8 cellular contexts compared by ENCODE assay signal in genomic region chr7:73565675-73566342, GRCh38. TPM values are rescaled to one million over a fixed set of nuclear protein-coding genes. Genes with fewer than 3 reads are reported as not detected.
DNase-seq lines count a peak whose midpoint lies in the region; TF ChIP-seq lines count a peak whose summit lies in the region.

No MANE protein-coding gene starts in this region.

- H3K36me3 Mint-ChIP-seq in CD4-positive, alpha-beta memory T cell = peaks cover 14 to 15% of the 10 kb centered on the region in 2 donors

- no peak for DNase-seq in CD4-positive, alpha-beta memory T cell
- DNase-seq in M059J (ENCODE audit: low read depth) = peak; percentile 24
- no peak for DNase-seq in adipocyte (ENCODE audit: low read depth)
- no peak for DNase-seq in amniotic stem cell (lab: John Stamatoyannopoulos, UW)
- no peak for DNase-seq in GDM1 (lab: John Stamatoyannopoulos, UW)
- DNase-seq in GM13977 (ENCODE audit: low spot score) = no peak
- no peak for DNase-seq in posterior cingulate gyrus

- H3K9me3 ChIP-seq in CD4-positive, alpha-beta memory T cell (ENCODE audit: control insufficient read depth in 1 of 2, low read length in 2 of 2) = no peaks in the 10 kb centered on the region
- H3K9me3 ChIP-seq in adipocyte (ENCODE audit: control insufficient read depth, low read length) (no peaks in the 10 kb centered on the region), mucosa of rectum (ENCODE audit: control insufficient read depth in 2 of 2, low read length in 2 of 2) (no peaks in the 10 kb centered on the region)

- peak overlapping the region; percentile 74 to 93 (median 87) for H3K4me3 Mint-ChIP-seq in CD4-positive, alpha-beta memory T cell

- H3K27me3 ChIP-seq in CD4-positive, alpha-beta memory T cell (ENCODE audit: insufficient read depth, low read length) = no peaks in the 10 kb centered on the region
- no peaks in the 10 kb centered on the region for H3K27me3 ChIP-seq in adipocyte (replicated peaks; ENCODE audit: control insufficient read depth, insufficient read depth, low read length)
- H3K27me3 ChIP-seq in mucosa of rectum (ENCODE audit: control insufficient read depth in 2 of 2, insufficient read depth in 2 of 2, low read length in 2 of 2) = no peaks in the 10 kb centered on the region

- peak overlapping the region; percentile 51 to 57 for H3K4me3 ChIP-seq in CD4-positive, alpha-beta memory T cell (ENCODE audit: low read length in 2 of 2)
- peak overlapping the region; percentile 69 for H3K4me3 ChIP-seq in adipocyte (ENCODE audit: low read length)
- peak overlapping the region; percentile 26 to 77 for H3K4me3 ChIP-seq in mucosa of rectum (ENCODE audit: low read length in 2 of 2)

- H3K9ac ChIP-seq in adipocyte (ENCODE audit: low read length) = peak overlapping the region; percentile 2
- peak overlapping the region in 1 of 2 donors; percentile 47 for H3K9ac ChIP-seq in mucosa of rectum (ENCODE audit: low read depth in 1 of 2, low read length in 2 of 2)

- POLR2A ChIA-PET in CD4-positive, alpha-beta memory T cell (lab: Charles Lee; ENCODE audit: partially characterized antibody) = interaction anchor here (1.0 to 4.8 kb wide), 5 partner anchors 9 to 46 kb away, joined by 3 to 36 read pairs (median 13); partner anchors contain the start of genes BAZ1B, BCL7B and TBL2

- H3K27ac ChIP-seq in CD4-positive, alpha-beta memory T cell (ENCODE audit: low read depth, low read length) = peak overlapping the region; percentile 43
- H3K27ac ChIP-seq in mucosa of rectum (ENCODE audit: low read depth in 2 of 2, low read length in 2 of 2) = no peak overlapping the region

- H3K27me3 Mint-ChIP-seq in CD4-positive, alpha-beta memory T cell = no peaks in the 10 kb centered on the region

- CTCF ChIA-PET in CD4-positive, alpha-beta memory T cell (lab: Charles Lee; ENCODE audit: partially characterized antibody) = interaction anchor here (0.8 to 2.5 kb wide), 5 partner anchors 10 to 114 kb away, joined by 3 to 12 read pairs (median 3); partner anchors contain the start of genes BAZ1B and TBL2

- intact Hi-C loops in CD4-positive, alpha-beta memory T cell (cut with micrococcal nuclease) = no loop called here
- intact Hi-C loops in posterior cingulate gyrus (cut with DNase I) = no loop called here

- peak overlapping the region; percentile 39 to 91 (median 87) for H3K27ac Mint-ChIP-seq in CD4-positive, alpha-beta memory T cell

- peaks cover 10% of the 10 kb centered on the region for H3K36me3 ChIP-seq in CD4-positive, alpha-beta memory T cell (ENCODE audit: insufficient read depth, low read length)
- H3K36me3 ChIP-seq in adipocyte (ENCODE audit: control insufficient read depth, insufficient read depth, low read length, severe bottlenecking) = peaks cover 21% of the 10 kb centered on the region
- peaks cover 12 to 17% of the 10 kb centered on the region in 2 donors for H3K36me3 ChIP-seq in mucosa of rectum (ENCODE audit: control insufficient read depth in 2 of 2, insufficient read depth in 2 of 2, low read length in 2 of 2)

- no peak for TF ChIP-seq CTCF in GM13977 (IDR thresholded peaks at IDR 0.05; ENCODE audit: extremely low read depth, insufficient read depth, missing control alignments)

- in situ Hi-C loops in GM13977 (cut with MboI; ENCODE audit: low pct_unique_long_range_greater_than_20kb, low sequenced_read_pairs, unreplicated experiment) = no loop called here

- no peaks in the 10 kb centered on the region for H3K9me3 Mint-ChIP-seq in CD4-positive, alpha-beta memory T cell

- H3K4me1 ChIP-seq in CD4-positive, alpha-beta memory T cell (ENCODE audit: insufficient read depth, low read length) = peaks cover 16% of the 10 kb centered on the region
- H3K4me1 ChIP-seq in adipocyte (ENCODE audit: control insufficient read depth, insufficient read depth, low read length) (peaks cover 5% of the 10 kb centered on the region), mucosa of rectum (ENCODE audit: control insufficient read depth in 2 of 2, insufficient read depth in 2 of 2, low read length in 2 of 2) (peaks cover 5% of the 10 kb centered on the region in 2 donors)

- H3K4me1 Mint-ChIP-seq in CD4-positive, alpha-beta memory T cell = peaks cover 15 to 32% (median 23%) of the 10 kb centered on the region in 4 donors

RNA-seq across cellular contexts. Expression of gene BCL7B, which starts 8.3 kb away (rescaled TPM):
- 10 to 100 TPM; 57.0 to 58.0 TPM for total RNA-seq in CD4-positive, alpha-beta memory T cell
- 100 to 1,000 TPM in 1 of 2 donors, 10 to 100 TPM in 1; 84.2 to 112 TPM for polyA plus RNA-seq in CD4-positive, alpha-beta memory T cell
- total RNA-seq in M059J (2014; rRNA removed; shearing (Covaris generic)) = 60.7 and 68.3 TPM in 2 replicates

RNA-seq across cellular contexts. Expression of gene TBL2, which starts 12.6 kb away (rescaled TPM):
- total RNA-seq in CD4-positive, alpha-beta memory T cell = 10 to 100 TPM; 45.4 to 47.5 TPM
- polyA plus RNA-seq in CD4-positive, alpha-beta memory T cell = 10 to 100 TPM; 15.6 to 20.5 TPM
- 59.8 and 81.0 TPM in 2 replicates for total RNA-seq in M059J (2014; rRNA removed; shearing (Covaris generic))

RNA-seq across cellular contexts. Expression of gene BAZ1B, which starts 43.7 kb away (rescaled TPM):
- 10 to 100 TPM; 75.3 to 78.6 TPM for total RNA-seq in CD4-positive, alpha-beta memory T cell
- polyA plus RNA-seq in CD4-positive, alpha-beta memory T cell = 10 to 100 TPM in 1 of 2 donors, 1 to 10 TPM in 1; 5.8 to 29.1 TPM
- total RNA-seq in M059J (2014; rRNA removed; shearing (Covaris generic)) = 50.3 and 87.8 TPM in 2 replicates

RNA-seq across cellular contexts. Expression of gene MLXIPL, which starts 58.5 kb away (rescaled TPM):
- not detected for total RNA-seq in CD4-positive, alpha-beta memory T cell
- not detected for polyA plus RNA-seq in CD4-positive, alpha-beta memory T cell
- total RNA-seq in M059J (2014; rRNA removed; shearing (Covaris generic)) = 0.07 and 0.71 TPM in 2 replicates
